14 cellular contexts compared by ENCODE assay signal in the genomic region with DNA sequence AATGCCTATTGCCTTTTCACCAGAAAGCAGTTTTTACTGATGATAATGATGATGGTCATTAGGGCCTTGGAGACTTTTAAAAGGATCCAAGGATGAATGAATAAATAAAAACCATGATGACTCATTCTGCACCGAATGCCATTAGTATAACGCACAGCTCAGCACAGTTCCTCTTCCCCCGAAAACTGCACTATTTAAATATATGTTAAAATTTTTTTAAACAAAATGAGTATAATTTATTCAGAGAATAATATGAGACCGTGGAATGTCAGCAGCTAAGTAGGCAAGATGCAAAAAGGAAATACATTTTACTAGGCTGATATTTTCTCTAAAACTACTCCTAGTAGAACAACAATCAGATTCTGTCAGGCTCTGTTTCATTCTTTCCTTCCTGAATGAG.
DNase-seq lines count a peak whose midpoint lies in the region; ATAC-seq, FAIRE-seq and TF ChIP-seq lines count a peak whose summit lies in the region.
"Had no signal": no experiment of that assay in that cellular context is flagged by ENCODE, and none has a peak within 500 bp of the region (broad histone marks: within the 10 kb centered on the region; RNA-seq: fewer than 3 reads in every experiment).

No MANE protein-coding gene starts in this region.

- H3K79me2 ChIP-seq in SK-N-SH (ENCODE audit: insufficient read depth): no peaks in the 10 kb centered on the region
- no peaks in the 10 kb centered on the region for H3K79me2 ChIP-seq in mesendoderm (ENCODE audit: control insufficient read depth, insufficient read depth, low read length)

- H2BK120ac ChIP-seq in mesendoderm (ENCODE audit: low read depth, low read length): no peak overlapping the region

- H4K20me1 ChIP-seq in SK-N-SH (ENCODE audit: insufficient read depth): no peaks in the 10 kb centered on the region

- no peak overlapping the region for H3K23ac ChIP-seq in mesendoderm (ENCODE audit: low read length)

- peak overlapping the region; percentile 58 to 73; a peak in 3 of 4 replicates for H3K27ac ChIP-seq in SK-N-SH (ENCODE audit: low read depth in 2 of 2, low read length in 1 of 2)
- H3K27ac ChIP-seq in mesendoderm (ENCODE audit: low read depth, low read length): no peak overlapping the region
- H3K27ac ChIP-seq: gastroesophageal sphincter, neutrophil had no signal

- H4K8ac ChIP-seq in mesendoderm (ENCODE audit: low read depth, low read length): no peak overlapping the region

- H3K4me2 ChIP-seq in SK-N-SH: peak overlapping the region; percentile 40; the same call in 1 of the 2 replicates
- H3K4me2 ChIP-seq in mesendoderm (ENCODE audit: low read length): no peak overlapping the region

- H3K9me2 ChIP-seq in SK-N-SH: no peaks in the 10 kb centered on the region

- H3F3A ChIP-seq in SK-N-SH (replicated peaks; ENCODE audit: insufficient read depth): no peaks in the 10 kb centered on the region

- no peak overlapping the region for H2BK5ac ChIP-seq in mesendoderm (ENCODE audit: low read length)

- H4K5ac ChIP-seq in mesendoderm (ENCODE audit: low read length): no peak overlapping the region

- TF ChIP-seq CTCF in SK-N-SH (IDR thresholded peaks at IDR 0.05) (no peak), fibroblast of the aortic adventitia (IDR thresholded peaks at IDR 0.05; ENCODE audit: insufficient read depth, low read length) (no peak)

- H3K4ac ChIP-seq in mesendoderm (ENCODE audit: low read depth, low read length): no peak overlapping the region

- POLR2A ChIA-PET in SK-N-SH (lab: Yijun Ruan, JAX): no interaction called here

- WGBS in SK-N-SH (ENCODE audit: low lambda C conversion rate): 28% methylated on average over 4 of the region's 4 CpGs
- WGBS in mesendoderm (ENCODE audit: extremely low coverage, insufficient coverage, low lambda C conversion rate): no CpG with 5 or more reads among the region's 4 CpGs

- no peaks in the 10 kb centered on the region for H3K79me1 ChIP-seq in mesendoderm (ENCODE audit: low read length)

- CTCF ChIA-PET in SK-N-SH (lab: Yijun Ruan, JAX): interaction anchor here (1.4 kb wide), 1 partner anchor 90 kb away, joined by 6 read pairs; no protein-coding TSS in a partner anchor

- no peak for TF ChIP-seq EP300 in SK-N-SH (IDR thresholded peaks at IDR 0.05; ENCODE audit: borderline replicate concordance in 1 of 2, low read depth in 1 of 2, low read length in 1 of 2)

- H2AFZ ChIP-seq in SK-N-SH (ENCODE audit: low read depth): peak overlapping the region; percentile 64; the same call in 1 of the 2 replicates

- no peak overlapping the region; a peak in 1 of 4 replicates for H3K4me3 ChIP-seq in SK-N-SH (ENCODE audit: low read depth in 2 of 2, low read length in 1 of 2)
- H3K4me3 ChIP-seq in fibroblast of the aortic adventitia (ENCODE audit: low read depth, low read length): no peak overlapping the region
- no peak overlapping the region for H3K4me3 ChIP-seq in mesendoderm (ENCODE audit: low read length)
- H3K4me3 ChIP-seq: gastroesophageal sphincter had no signal

- intact Hi-C loops in left cardiac atrium (cut with DNase I): no loop called here

- no peak for ATAC-seq in left cardiac atrium
- ATAC-seq: gastroesophageal sphincter, left ventricle myocardium superior had no signal

- no peaks in the 10 kb centered on the region for H3K9me3 ChIP-seq in SK-N-SH
- H3K9me3 ChIP-seq: gastroesophageal sphincter, neutrophil had no signal

- H3K9ac ChIP-seq in SK-N-SH (no peak overlapping the region; the same call in 1 of the 2 replicates), mesendoderm (ENCODE audit: low read length) (no peak overlapping the region)

- H3K4me1 ChIP-seq in SK-N-SH (ENCODE audit: control insufficient read depth in 1 of 2, insufficient read depth in 2 of 2, low read depth in 1 of 2, low read length in 1 of 2) (peaks cover 0 to 8% of the 10 kb centered on the region in 2 experiments; a peak in 2 of 4 replicates), mesendoderm (ENCODE audit: control insufficient read depth, low read depth, low read length) (no peaks in the 10 kb centered on the region)

- no peak overlapping the region for H2BK15ac ChIP-seq in mesendoderm (replicated peaks; ENCODE audit: low read depth)

- TF ChIP-seq RAD21 in SK-N-SH (IDR thresholded peaks at IDR 0.05; ENCODE audit: low read length): no peak

- H3K56ac ChIP-seq in mesendoderm (ENCODE audit: low read length): no peak overlapping the region

- no peak overlapping the region for H3K18ac ChIP-seq in mesendoderm (ENCODE audit: low read length)

- FAIRE-seq in urothelium cell line (lab: Jason Lieb, UNC): no peak
- FAIRE-seq: GM18507 had no signal

- no peak overlapping the region for H2AK5ac ChIP-seq in mesendoderm (ENCODE audit: low read length)

- H3K27me3 ChIP-seq in SK-N-SH (ENCODE audit: insufficient read depth) (no peaks in the 10 kb centered on the region), mesendoderm (ENCODE audit: insufficient read depth, low read length, poor library complexity) (no peaks in the 10 kb centered on the region)
- H3K27me3 ChIP-seq: gastroesophageal sphincter, neutrophil had no signal

- DNase-seq in H4 (ENCODE audit: low spot score) (peak; percentile 19), SK-N-SH (no peak), fibroblast of the aortic adventitia (ENCODE audit: low read depth) (peak; percentile 28), urothelium cell line (ENCODE audit: low spot score) (peak; percentile 22), left cardiac atrium (no peak), mesendoderm (no peak)
- no peak for DNase-seq in activated effector memory CD4-positive, alpha-beta T cell treated with anti-CD3 and anti-CD28 coated beads, Interleukin-2, amount 50 U/mL, for 16 hours
- DNase-seq: activated CD4-positive, alpha-beta T cell treated with anti-CD3 and anti-CD28 coated beads for 4 hours; left ventricle myocardium superior; MM.1S; NCI-H524 treated with DMSO at 0.1 percent for 48 hours had no signal

- H3K36me3 ChIP-seq in SK-N-SH (replicated peaks in 1 of 2; ENCODE audit: control insufficient read depth in 1 of 2, insufficient read depth in 2 of 2, low read length in 1 of 2) (no peaks in the 10 kb centered on the region), mesendoderm (ENCODE audit: control insufficient read depth, insufficient read depth, low read length) (no peaks in the 10 kb centered on the region)
- H3K36me3 ChIP-seq: gastroesophageal sphincter, neutrophil had no signal

TF ChIP-seq in SK-N-SH, 30 proteins besides CTCF, POLR2A, EP300 and RAD21:
- TF ChIP-seq JUND (IDR thresholded peaks at IDR 0.05) (peak; percentile 63), TAF1 (IDR thresholded peaks at IDR 0.05; ENCODE audit: borderline replicate concordance, low read depth, low read length) (no peak), FOSL2 (IDR thresholded peaks at IDR 0.05; ENCODE audit: borderline replicate concordance, low read depth) (peak; percentile 74), TCF12 (IDR thresholded peaks at IDR 0.05) (peak; percentile 9; the same call in 1 of the 2 replicates), NRF1 (IDR thresholded peaks at IDR 0.05; ENCODE audit: low read depth, low read length) (no peak)

Comparison
In these comparisons a context has a peak if more than half of its experiments do, and no peak if none do; other contexts are left out.
1. DNase-seq: peak in H4 (single experiment), fibroblast of the aortic adventitia (single experiment) and urothelium cell line (single experiment); none in SK-N-SH (single experiment), left cardiac atrium (single experiment), activated effector memory CD4-positive, alpha-beta T cell treated with anti-CD3 and anti-CD28 coated beads, Interleukin-2, amount 50 U/mL, for 16 hours (single experiment) and mesendoderm (single experiment).